In genomic region chr1:206834711-206835110, GRCh38 we compare ENCODE assay signal across 16 cellular contexts. TPM values are rescaled to one million over a fixed set of nuclear protein-coding genes. Genes with fewer than 3 reads are reported as not detected.
DNase-seq lines count a peak whose midpoint lies in the region; ATAC-seq and TF ChIP-seq lines count a peak whose summit lies in the region.
"Had no signal": no experiment of that assay in that cellular context is flagged by ENCODE, and none has a peak within 500 bp of the region (broad histone marks: within the 10 kb centered on the region; RNA-seq: fewer than 3 reads in every experiment).

No MANE protein-coding gene starts in this region.

- no peak for TF ChIP-seq EP300 in esophagus muscularis mucosa (IDR thresholded peaks at IDR 0.05)

- ATAC-seq in sciatic nerve, result peak; percentile 45
- no peak for ATAC-seq in activated T-cell treated with anti-CD3 and anti-CD28 coated beads, Interleukin-2, amount 50 U/mL, for 72 hours (replicated peaks in 1 of 2)

- H3K4me1 ChIP-seq in esophagus muscularis mucosa, result no peaks in the 10 kb centered on the region

- H3K27ac Mint-ChIP-seq in activated T-cell treated with anti-CD3 and anti-CD28 coated beads, Interleukin-2, amount 50 U/mL, for 72 hours, result no peak overlapping the region
- no peak overlapping the region for H3K27ac Mint-ChIP-seq in endothelial cell (ENCODE audit: unreplicated experiment)
- H3K27ac Mint-ChIP-seq: activated T-cell treated with anti-CD3 and anti-CD28 coated beads, Interleukin-2, amount 50 U/mL, for 24 hours; CD4-positive, alpha-beta memory T cell; T-helper 2 cell treated with Interferon-gamma antibody and Interleukin-4, amounts not matched to agents 5 μg/mL and 100 μg/mL, for 36 hours had no signal

- peaks cover 10% of the 10 kb centered on the region for H3K4me1 Mint-ChIP-seq in activated T-cell treated with anti-CD3 and anti-CD28 coated beads, Interleukin-2, amount 50 U/mL, for 72 hours (ENCODE audit: low read depth)
- peaks cover 4% of the 10 kb centered on the region for H3K4me1 Mint-ChIP-seq in endothelial cell (ENCODE audit: unreplicated experiment)

- H3K4me3 ChIP-seq in esophagus muscularis mucosa, result no peak overlapping the region
- H3K4me3 ChIP-seq: tibial nerve had no signal

- no peaks in the 10 kb centered on the region for H3K9me3 Mint-ChIP-seq in activated T-cell treated with anti-CD3 and anti-CD28 coated beads, Interleukin-2, amount 50 U/mL, for 72 hours
- no peaks in the 10 kb centered on the region for H3K9me3 Mint-ChIP-seq in endothelial cell (ENCODE audit: unreplicated experiment)
- H3K9me3 Mint-ChIP-seq: activated T-cell treated with anti-CD3 and anti-CD28 coated beads, Interleukin-2, amount 50 U/mL, for 24 hours; CD4-positive, alpha-beta memory T cell; T-helper 2 cell treated with Interferon-gamma antibody and Interleukin-4, amounts not matched to agents 5 μg/mL and 100 μg/mL, for 36 hours had no signal

- H3K36me3 ChIP-seq in esophagus muscularis mucosa, result no peaks in the 10 kb centered on the region
- H3K36me3 ChIP-seq: tibial nerve had no signal

- intact Hi-C loops in esophagus muscularis mucosa (cut with DNase I), result no loop called here
- intact Hi-C loops in sciatic nerve (cut with DNase I), result no loop called here

- H3K27me3 ChIP-seq in esophagus muscularis mucosa, result peaks cover 0 to 15% (median 0%) of the 10 kb centered on the region in 4 donors

- H3K4me3 Mint-ChIP-seq in activated T-cell treated with anti-CD3 and anti-CD28 coated beads, Interleukin-2, amount 50 U/mL, for 72 hours, result no peak overlapping the region
- H3K4me3 Mint-ChIP-seq in endothelial cell (ENCODE audit: unreplicated experiment), result no peak overlapping the region
- H3K4me3 Mint-ChIP-seq: activated T-cell treated with anti-CD3 and anti-CD28 coated beads, Interleukin-2, amount 50 U/mL, for 24 hours; CD4-positive, alpha-beta memory T cell; T-helper 2 cell treated with Interferon-gamma antibody and Interleukin-4, amounts not matched to agents 5 μg/mL and 100 μg/mL, for 36 hours had no signal

- DNase-seq in EH (ENCODE audit: low read depth), result peak; percentile 57
- DNase-seq in NOMO-1 (lab: John Stamatoyannopoulos, UW; ENCODE audit: unreplicated experiment in 2 of 2), result peak; percentile 87 to 92
- peak; percentile 89 for DNase-seq in esophagus muscularis mucosa (ENCODE audit: extremely low spot score)
- DNase-seq in sciatic nerve (ENCODE audit: low spot score), result no peak
- no peak for DNase-seq in activated T-cell treated with anti-CD3 and anti-CD28 coated beads, Interleukin-2, amount 50 U/mL, for 72 hours
- DNase-seq in NCI-H187 treated with DMSO at 0.1 percent for 48 hours (lab: John Stamatoyannopoulos, UW), result no peak
- no peak for DNase-seq in endothelial cell (ENCODE audit: low spot score)
- DNase-seq: activated CD4-positive, alpha-beta T cell treated with anti-CD3 and anti-CD28 coated beads for 4 hours; activated T-cell treated with anti-CD3 and anti-CD28 coated beads, Interleukin-2, amount 50 U/mL, for 24 hours; amygdala; CD4-positive, alpha-beta memory T cell; dermis blood vessel endothelial cell had no signal

- no peak for TF ChIP-seq CTCF in esophagus muscularis mucosa (IDR thresholded peaks at IDR 0.05)
- TF ChIP-seq CTCF in endothelial cell (IDR thresholded peaks at IDR 0.05; ENCODE audit: unreplicated experiment), result no peak

- H3K36me3 Mint-ChIP-seq in activated T-cell treated with anti-CD3 and anti-CD28 coated beads, Interleukin-2, amount 50 U/mL, for 72 hours (ENCODE audit: insufficient read depth in 2 of 2), result no peaks in the 10 kb centered on the region
- H3K36me3 Mint-ChIP-seq in endothelial cell (ENCODE audit: low read depth, unreplicated experiment), result no peaks in the 10 kb centered on the region
- H3K36me3 Mint-ChIP-seq: CD4-positive, alpha-beta memory T cell had no signal

- WGBS in esophagus muscularis mucosa, result 58% methylated on average over 3 of the region's 3 CpGs

- H3K9me3 ChIP-seq in esophagus muscularis mucosa, result no peaks in the 10 kb centered on the region
- H3K9me3 ChIP-seq: tibial nerve had no signal

- H3K27me3 Mint-ChIP-seq in activated T-cell treated with anti-CD3 and anti-CD28 coated beads, Interleukin-2, amount 50 U/mL, for 72 hours (ENCODE audit: low read depth), result peaks cover 17% of the 10 kb centered on the region
- peaks cover 1% of the 10 kb centered on the region for H3K27me3 Mint-ChIP-seq in endothelial cell (ENCODE audit: unreplicated experiment)

- TF ChIP-seq POLR2A in esophagus muscularis mucosa (IDR thresholded peaks at IDR 0.05; ENCODE audit: low read depth), result no peak

- no peak overlapping the region for H3K27ac ChIP-seq in esophagus muscularis mucosa (replicated peaks in 1 of 4)
- H3K27ac ChIP-seq: tibial nerve had no signal

RNA-seq across cellular contexts. Expression of gene IL20, which starts 30.7 kb away (rescaled TPM):
- not detected for total RNA-seq in esophagus muscularis mucosa
- total RNA-seq in sciatic nerve, result not detected
- under 1 TPM in 1 of 2 donors, not detected in 1; 0.28 TPM for total RNA-seq in activated T-cell treated with anti-CD3 and anti-CD28 coated beads, Interleukin-2, amount 50 U/mL, for 72 hours
- not detected for total RNA-seq in endothelial cell (ENCODE audit: unreplicated experiment)
- total RNA-seq: CD4-positive, alpha-beta memory T cell; dermis blood vessel endothelial cell; mucosa of gallbladder; posterior vena cava; tibial nerve had no signal

Comparison
In these comparisons a context has a peak if more than half of its experiments do, and no peak if none do; other contexts are left out.
1. DNase-seq: peak in EH (single experiment), NOMO-1 (2 of 2) and esophagus muscularis mucosa (single experiment); none in sciatic nerve (single experiment), activated T-cell treated with anti-CD3 and anti-CD28 coated beads, Interleukin-2, amount 50 U/mL, for 72 hours (0 of 2), NCI-H187 treated with DMSO at 0.1 percent for 48 hours (single experiment) and endothelial cell (single experiment).